ENCODE assay signal across 8 cellular contexts in the genomic region with DNA sequence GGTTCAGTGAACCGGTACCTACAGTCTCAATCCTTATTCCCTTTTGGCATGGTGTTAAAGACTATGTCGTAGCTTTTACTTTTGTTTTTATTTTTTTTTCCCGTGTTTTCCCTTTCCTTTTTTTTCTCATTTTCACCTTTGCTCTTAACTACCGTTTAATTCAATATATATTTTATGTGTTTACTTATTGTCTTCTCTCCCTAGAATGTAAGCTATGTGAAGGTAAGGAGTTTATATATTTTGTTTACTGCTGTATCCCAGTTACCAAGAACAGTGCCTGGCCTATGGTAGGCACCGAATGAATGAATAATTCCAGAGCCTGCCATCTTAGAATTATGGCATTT. TPM values are rescaled to one million over a fixed set of nuclear protein-coding genes. Genes with fewer than 3 reads are reported as not detected.
DNase-seq lines count a peak whose midpoint lies in the region; ATAC-seq and TF ChIP-seq lines count a peak whose summit lies in the region.

No MANE protein-coding gene starts in this region.

- H3K79me2 ChIP-seq in OCI-LY3 (ENCODE audit: low read length): peaks cover 30% of the 10 kb centered on the region

- no peak for ATAC-seq in CD8-positive, alpha-beta T cell
- ATAC-seq in HG03097 (IDR thresholded peaks at IDR 0.05; ENCODE audit: low FRiP score, unreplicated experiment) (no peak), GM21447 (IDR thresholded peaks at IDR 0.05; ENCODE audit: unreplicated experiment) (no peak)

- H3K4me3 Mint-ChIP-seq in CD8-positive, alpha-beta T cell: peak overlapping the region; percentile 94

- peak overlapping the region; percentile 95 for H3K4me2 ChIP-seq in OCI-LY3 (ENCODE audit: low read length)

- no peak for TF ChIP-seq CTCF in CD8-positive, alpha-beta T cell (IDR thresholded peaks at IDR 0.05)
- no peak for TF ChIP-seq CTCF in OCI-LY3 (IDR thresholded peaks at IDR 0.05; ENCODE audit: low read depth, low read length)
- TF ChIP-seq CTCF in ovary (IDR thresholded peaks at IDR 0.05): no peak

- peak overlapping the region; percentile 21 for H2AFZ ChIP-seq in OCI-LY3 (ENCODE audit: low read depth, low read length)

- peaks cover 17% of the 10 kb centered on the region for H3K36me3 Mint-ChIP-seq in CD8-positive, alpha-beta T cell

- H3K27me3 ChIP-seq in CD8-positive, alpha-beta T cell (ENCODE audit: insufficient read depth, low read length): no peaks in the 10 kb centered on the region
- H3K27me3 ChIP-seq in OCI-LY3 (ENCODE audit: low read depth, low read length) (no peaks in the 10 kb centered on the region), endocrine pancreas (ENCODE audit: control insufficient read depth, insufficient read depth, low read length) (no peaks in the 10 kb centered on the region), ovary (no peaks in the 10 kb centered on the region)

- POLR2A ChIA-PET in CD8-positive, alpha-beta T cell (lab: Charles Lee): interaction anchor here (0.9 kb wide), 1 partner anchor 12 kb away, joined by 6 read pairs; the partner anchor contains the start of gene ACYP1
- POLR2A ChIA-PET in HEK293T (lab: Yijun Ruan, JAX): no interaction called here

- H3K4me1 Mint-ChIP-seq in CD8-positive, alpha-beta T cell (ENCODE audit: low read depth): peaks cover 40% of the 10 kb centered on the region

- CTCF ChIA-PET in CD8-positive, alpha-beta T cell (lab: Charles Lee): interaction anchor here (2.0 kb wide), 1 partner anchor 37 kb away, joined by 5 read pairs; no protein-coding TSS in a partner anchor
- CTCF ChIA-PET in HEK293T (lab: Yijun Ruan, JAX): interaction anchor here (0.6 kb wide), 1 partner anchor 293 kb away, joined by 8 read pairs; no protein-coding TSS in a partner anchor

- no peaks in the 10 kb centered on the region for H4K20me1 ChIP-seq in OCI-LY3 (ENCODE audit: insufficient read depth, low read length)

- no peak for TF ChIP-seq EP300 in ovary (IDR thresholded peaks at IDR 0.05)

- TF ChIP-seq POLR2A in ovary (IDR thresholded peaks at IDR 0.05): no peak

- intact Hi-C loops in CD8-positive, alpha-beta T cell (cut with DNase I, micrococcal nuclease): loop anchor here (1.0 to 5.0 kb wide), 4 partner anchors 13 to 559 kb away; partner anchors contain the start of genes ACYP1 (in 2 of the 2), EIF2B2 (in 2 of the 2), ISCA2 (in 1 of the 2) and NPC2 (in 1 of the 2)
- intact Hi-C loops in ovary (cut with DNase I): no loop called here

- H3K4me1 ChIP-seq in CD8-positive, alpha-beta T cell (ENCODE audit: insufficient read depth, low read length): peaks cover 15% of the 10 kb centered on the region
- peaks cover 13% of the 10 kb centered on the region for H3K4me1 ChIP-seq in OCI-LY3 (ENCODE audit: low read length)
- H3K4me1 ChIP-seq in endocrine pancreas (ENCODE audit: control insufficient read depth, insufficient read depth, low read length): no peaks in the 10 kb centered on the region
- peaks cover 4% of the 10 kb centered on the region for H3K4me1 ChIP-seq in ovary (ENCODE audit: insufficient read depth)

- 15 to 17% (median 17%) methylated on average over 5 of the region's 5 CpGs for WGBS in ovary, 3 donors

- H3K27ac Mint-ChIP-seq in CD8-positive, alpha-beta T cell: peak overlapping the region; percentile 96

- H3K27ac ChIP-seq in CD8-positive, alpha-beta T cell (ENCODE audit: low read depth, low read length): peak overlapping the region; percentile 77
- H3K27ac ChIP-seq in OCI-LY3 (ENCODE audit: low read length): no peak overlapping the region
- peak overlapping the region in 1 of 2 donors; percentile 72 for H3K27ac ChIP-seq in ovary

- H3K9me3 ChIP-seq in CD8-positive, alpha-beta T cell (ENCODE audit: low read length): no peaks in the 10 kb centered on the region
- H3K9me3 ChIP-seq in OCI-LY3 (ENCODE audit: insufficient read depth, low read length) (no peaks in the 10 kb centered on the region), endocrine pancreas (ENCODE audit: control insufficient read depth, low read length) (no peaks in the 10 kb centered on the region), ovary (no peaks in the 10 kb centered on the region)

- no peaks in the 10 kb centered on the region for H3K36me3 ChIP-seq in CD8-positive, alpha-beta T cell (ENCODE audit: insufficient read depth, low read length)
- peaks cover 29% of the 10 kb centered on the region for H3K36me3 ChIP-seq in OCI-LY3 (replicated peaks; ENCODE audit: low read depth, low read length)
- H3K36me3 ChIP-seq in endocrine pancreas (ENCODE audit: control insufficient read depth, insufficient read depth, low read length): no peaks in the 10 kb centered on the region
- no peaks in the 10 kb centered on the region for H3K36me3 ChIP-seq in ovary

- no peak for DNase-seq in CD8-positive, alpha-beta T cell
- DNase-seq in ovary (no peak), NCI-H226 (no peak), HEK293T (ENCODE audit: extremely low spot score) (no peak)

- no peaks in the 10 kb centered on the region for H3K9me3 Mint-ChIP-seq in CD8-positive, alpha-beta T cell

- no peaks in the 10 kb centered on the region for H3K27me3 Mint-ChIP-seq in CD8-positive, alpha-beta T cell (ENCODE audit: low read depth)

- H3K9ac ChIP-seq in OCI-LY3 (ENCODE audit: low read length) (peak overlapping the region; percentile 88), endocrine pancreas (ENCODE audit: control insufficient read depth, insufficient read depth, low read length) (no peak overlapping the region)

- peak overlapping the region; percentile 85 for H3K4me3 ChIP-seq in CD8-positive, alpha-beta T cell (ENCODE audit: low read depth, low read length)
- peak overlapping the region; percentile 88 for H3K4me3 ChIP-seq in OCI-LY3 (ENCODE audit: low read length)
- H3K4me3 ChIP-seq in endocrine pancreas (ENCODE audit: control insufficient read depth, insufficient read depth, low read length): peak overlapping the region; percentile 70
- peak overlapping the region; percentile 52 for H3K4me3 ChIP-seq in ovary

TF ChIP-seq in HEK293T, 16 proteins besides CTCF, POLR2A, EP300 and RAD21:
- no peak for TF ChIP-seq ZNF384 (IDR thresholded peaks at IDR 0.05)
- TF ChIP-seq ELF4 (IDR thresholded peaks at IDR 0.05): no peak
- no peak for TF ChIP-seq L3MBTL2 (conservative IDR thresholded peaks at IDR 0.05)
- no peak for TF ChIP-seq LEF1 (IDR thresholded peaks at IDR 0.05; ENCODE audit: borderline replicate concordance)
- no peak for TF ChIP-seq FOXK2 (IDR thresholded peaks at IDR 0.05)
- TF ChIP-seq CTBP1 (IDR thresholded peaks at IDR 0.05; ENCODE audit: borderline replicate concordance): no peak
- TF ChIP-seq SUZ12 (IDR thresholded peaks at IDR 0.05): no peak

RNA-seq across cellular contexts. Expression of gene MLH3, which starts 0.3 kb away (rescaled TPM):
- total RNA-seq in CD8-positive, alpha-beta T cell: 10 to 100 TPM in 1 of 2 experiments, 1 to 10 TPM in 1; 8.5 to 12.2 TPM
- 10 to 100 TPM; 21.7 to 36.4 (median 26.8) TPM for total RNA-seq in ovary
- polyA plus RNA-seq in ovary: 10 to 100 TPM; 14.8 to 18.7 TPM

RNA-seq across cellular contexts. Expression of gene ACYP1, which starts 12.3 kb away (rescaled TPM):
- total RNA-seq in CD8-positive, alpha-beta T cell: 1 to 10 TPM; 4.3 to 5.3 TPM
- 10 to 100 TPM in 4 of 7 donors, 1 to 10 TPM in 3; 5.5 to 27.7 (median 11.2) TPM for total RNA-seq in ovary
- 10 to 100 TPM; 11.3 to 16.9 TPM for polyA plus RNA-seq in ovary

RNA-seq across cellular contexts. Expression of gene ZC2HC1C, which starts 17.9 kb away (rescaled TPM):
- total RNA-seq in CD8-positive, alpha-beta T cell: not detected
- total RNA-seq in ovary: 1 to 10 TPM in 4 of 7 donors, under 1 TPM in 3; 0.66 to 9.2 (median 1.3) TPM
- polyA plus RNA-seq in ovary: 1 to 10 TPM in 1 of 2 donors, under 1 TPM in 1; 0.46 to 2.6 TPM

RNA-seq across cellular contexts. Expression of gene EIF2B2, which starts 48.8 kb away (rescaled TPM):
- 10 to 100 TPM; 19.8 to 20.6 TPM for total RNA-seq in CD8-positive, alpha-beta T cell
- 10 to 100 TPM in 6 of 7 donors, 1 to 10 TPM in 1; 8.8 to 33.3 (median 29.6) TPM for total RNA-seq in ovary
- polyA plus RNA-seq in ovary: 10 to 100 TPM; 30.6 to 59.9 TPM

Comparison
In these comparisons a context has a peak if more than half of its experiments do, and no peak if none do; other contexts are left out.
1. intact Hi-C loops: an anchor here in CD8-positive, alpha-beta T cell (1.0 to 5.0 kb wide); none called in ovary.